Comparison of ENCODE assay signal across 1 cellular context in the genomic region with DNA sequence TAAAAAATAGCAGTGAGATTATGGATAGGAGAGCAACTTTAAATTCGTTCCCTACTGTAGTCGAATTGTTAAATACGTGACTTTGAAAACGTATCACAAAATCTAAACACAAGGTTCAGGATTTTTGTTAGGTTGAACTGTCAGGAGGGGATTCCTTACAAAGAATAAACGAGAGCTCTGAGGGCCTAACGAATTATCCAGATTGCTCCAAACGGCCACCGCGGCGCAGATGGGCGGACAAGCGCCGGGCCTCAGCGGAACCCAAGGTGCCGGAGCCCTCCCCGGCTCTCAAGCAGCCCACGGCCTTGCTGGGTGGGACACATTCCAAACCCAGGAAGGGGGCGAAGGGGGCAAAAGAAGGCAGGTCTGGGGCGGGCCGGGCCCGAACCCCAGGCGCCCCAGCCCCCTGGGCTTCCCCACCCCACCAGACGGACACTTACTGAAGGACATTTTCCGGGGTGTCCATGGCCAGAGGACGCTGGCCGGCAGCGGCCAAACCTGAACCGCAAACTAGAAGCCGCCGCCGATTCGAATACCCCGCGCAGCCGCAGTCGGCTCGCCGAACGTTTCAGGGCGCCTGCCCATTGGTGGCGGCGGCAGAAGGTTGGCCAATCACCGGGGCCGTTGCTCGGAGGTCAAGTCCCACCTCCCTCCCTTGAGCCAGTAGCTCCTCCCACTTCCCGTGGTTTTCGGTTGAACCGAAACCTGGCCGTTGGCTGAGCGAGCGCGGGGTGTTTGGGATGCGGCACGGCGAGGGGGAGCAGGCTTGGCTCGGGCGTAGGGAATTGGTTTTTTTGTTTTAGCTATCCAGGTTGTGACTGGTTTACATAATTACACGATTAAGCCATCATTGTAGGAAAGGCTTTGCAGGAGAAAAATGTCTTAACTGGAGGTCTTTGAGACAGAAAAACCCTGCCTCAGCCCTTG.
TF ChIP-seq lines count a peak whose summit lies in the region.

TSS of gene BUB1 (minus strand) at position 534 of the 927 bp plus-strand sequence. CDS start at position 466, 68 bp downstream.

TF ChIP-seq in K562, 482 proteins besides CTCF, POLR2A, EP300 and RAD21 (continued from another document and continues in another):
- no peak for TF ChIP-seq TCFL5 (CRISPR knock-in tag; conservative IDR thresholded peaks at IDR 0.05)
- TF ChIP-seq POLR3G (IDR thresholded peaks at IDR 0.05; ENCODE audit: extremely low read depth, insufficient read length, insufficient replicate concordance) = no peak
- 0 out of 2 replicates have a peak, but pooled peaks have one; percentile 21 for TF ChIP-seq ZKSCAN1 (IDR thresholded peaks at IDR 0.05; ENCODE audit: low read depth, low read length)
- no peak for TF ChIP-seq NR3C1 (CRISPR knock-in tag; IDR thresholded peaks at IDR 0.05)
- TF ChIP-seq TCF7L2 (IDR thresholded peaks at IDR 0.05; ENCODE audit: low read depth, low read length) = no peak
- peak; percentile 76 for TF ChIP-seq TOE1 (IDR thresholded peaks at IDR 0.05; ENCODE audit: borderline replicate concordance)
- TF ChIP-seq TOE1 (CRISPR knock-in tag; IDR thresholded peaks at IDR 0.05; ENCODE audit: borderline replicate concordance, low read depth) = no peak
- no peak for TF ChIP-seq GATA2 (CRISPR knock-in tag; IDR thresholded peaks at IDR 0.05)
- TF ChIP-seq, protein P1, sequence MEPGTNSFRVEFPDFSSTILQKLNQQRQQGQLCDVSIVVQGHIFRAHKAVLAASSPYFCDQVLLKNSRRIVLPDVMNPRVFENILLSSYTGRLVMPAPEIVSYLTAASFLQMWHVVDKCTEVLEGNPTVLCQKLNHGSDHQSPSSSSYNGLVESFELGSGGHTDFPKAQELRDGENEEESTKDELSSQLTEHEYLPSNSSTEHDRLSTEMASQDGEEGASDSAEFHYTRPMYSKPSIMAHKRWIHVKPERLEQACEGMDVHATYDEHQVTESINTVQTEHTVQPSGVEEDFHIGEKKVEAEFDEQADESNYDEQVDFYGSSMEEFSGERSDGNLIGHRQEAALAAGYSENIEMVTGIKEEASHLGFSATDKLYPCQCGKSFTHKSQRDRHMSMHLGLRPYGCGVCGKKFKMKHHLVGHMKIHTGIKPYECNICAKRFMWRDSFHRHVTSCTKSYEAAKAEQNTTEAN (CRISPR knock-in tag; IDR thresholded peaks at IDR 0.05) = no peak
- peak; percentile 91 for TF ChIP-seq TBP (optimal IDR thresholded peaks at IDR 0.05; ENCODE audit: low read depth, low read length)
- peak; percentile 85 for TF ChIP-seq SMAD1 (IDR thresholded peaks at IDR 0.05; ENCODE audit: low read depth, low read length, partially characterized antibody)
- TF ChIP-seq MAX (CRISPR knock-in tag; IDR thresholded peaks at IDR 0.05) = no peak
- TF ChIP-seq NONO (IDR thresholded peaks at IDR 0.05; ENCODE audit: low read depth in 2 of 2, low read length in 1 of 2) = no peak
- TF ChIP-seq, protein P2, sequence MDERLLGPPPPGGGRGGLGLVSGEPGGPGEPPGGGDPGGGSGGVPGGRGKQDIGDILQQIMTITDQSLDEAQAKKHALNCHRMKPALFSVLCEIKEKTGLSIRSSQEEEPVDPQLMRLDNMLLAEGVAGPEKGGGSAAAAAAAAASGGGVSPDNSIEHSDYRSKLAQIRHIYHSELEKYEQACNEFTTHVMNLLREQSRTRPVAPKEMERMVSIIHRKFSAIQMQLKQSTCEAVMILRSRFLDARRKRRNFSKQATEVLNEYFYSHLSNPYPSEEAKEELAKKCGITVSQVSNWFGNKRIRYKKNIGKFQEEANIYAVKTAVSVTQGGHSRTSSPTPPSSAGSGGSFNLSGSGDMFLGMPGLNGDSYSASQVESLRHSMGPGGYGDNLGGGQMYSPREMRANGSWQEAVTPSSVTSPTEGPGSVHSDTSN (CRISPR knock-in tag; IDR thresholded peaks at IDR 0.05; ENCODE audit: low read depth) = no peak
- TF ChIP-seq, protein P2 (tag; conservative IDR thresholded peaks at IDR 0.05; ENCODE audit: low read depth) = no peak
- TF ChIP-seq YBX1 (IDR thresholded peaks at IDR 0.05) = no peak
- peak; percentile 88 for TF ChIP-seq TAF9B (IDR thresholded peaks at IDR 0.05; ENCODE audit: partially characterized antibody)
- TF ChIP-seq FOS (IDR thresholded peaks at IDR 0.05; ENCODE audit: extremely low read depth, insufficient read length) = peak; percentile 92
- no peak for TF ChIP-seq NR2F6 (CRISPR knock-in tag; IDR thresholded peaks at IDR 0.05)
- no peak for TF ChIP-seq KHSRP (IDR thresholded peaks at IDR 0.05)
- TF ChIP-seq ZEB2 (IDR thresholded peaks at IDR 0.05) = no peak
- no peak for TF ChIP-seq ZNF3 (CRISPR knock-in tag; IDR thresholded peaks at IDR 0.05)
- no peak for TF ChIP-seq SREBF2 (CRISPR knock-in tag; IDR thresholded peaks at IDR 0.05)
- no peak for TF ChIP-seq FOXP1 (CRISPR knock-in tag; IDR thresholded peaks at IDR 0.05)
- no peak for TF ChIP-seq NCOA4 (IDR thresholded peaks at IDR 0.05; ENCODE audit: partially characterized antibody)
- no peak for TF ChIP-seq PPARD (CRISPR knock-in tag; IDR thresholded peaks at IDR 0.05)
- no peak for TF ChIP-seq ZSCAN29 (IDR thresholded peaks at IDR 0.05)
- TF ChIP-seq GTF2A2 (tag; IDR thresholded peaks at IDR 0.05) = no peak
- no peak for TF ChIP-seq STAT5B (CRISPR knock-in tag; IDR thresholded peaks at IDR 0.05)
- TF ChIP-seq ERF (CRISPR knock-in tag; IDR thresholded peaks at IDR 0.05) = no peak
- TF ChIP-seq XRCC5 (IDR thresholded peaks at IDR 0.05; ENCODE audit: low read depth, low read length) = no peak
- no peak for TF ChIP-seq MCM5 (IDR thresholded peaks at IDR 0.05; ENCODE audit: low read depth)
- no peak; the same call in 1 of the 2 replicates for TF ChIP-seq NFE2 (IDR thresholded peaks at IDR 0.05; ENCODE audit: low read depth)
- no peak for TF ChIP-seq ZNF146 (CRISPR knock-in tag; IDR thresholded peaks at IDR 0.05; ENCODE audit: unreplicated experiment)
- TF ChIP-seq ZNF79 (CRISPR knock-in tag; IDR thresholded peaks at IDR 0.05; ENCODE audit: low read depth) = no peak
- peak; percentile 71 for TF ChIP-seq ZNF407 (IDR thresholded peaks at IDR 0.05; ENCODE audit: low read depth)
- TF ChIP-seq KDM1A (IDR thresholded peaks at IDR 0.05) = no peak
- TF ChIP-seq SMARCA5 (IDR thresholded peaks at IDR 0.05) = no peak
- TF ChIP-seq, protein P3, sequence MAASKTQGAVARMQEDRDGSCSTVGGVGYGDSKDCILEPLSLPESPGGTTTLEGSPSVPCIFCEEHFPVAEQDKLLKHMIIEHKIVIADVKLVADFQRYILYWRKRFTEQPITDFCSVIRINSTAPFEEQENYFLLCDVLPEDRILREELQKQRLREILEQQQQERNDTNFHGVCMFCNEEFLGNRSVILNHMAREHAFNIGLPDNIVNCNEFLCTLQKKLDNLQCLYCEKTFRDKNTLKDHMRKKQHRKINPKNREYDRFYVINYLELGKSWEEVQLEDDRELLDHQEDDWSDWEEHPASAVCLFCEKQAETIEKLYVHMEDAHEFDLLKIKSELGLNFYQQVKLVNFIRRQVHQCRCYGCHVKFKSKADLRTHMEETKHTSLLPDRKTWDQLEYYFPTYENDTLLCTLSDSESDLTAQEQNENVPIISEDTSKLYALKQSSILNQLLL (CRISPR knock-in tag; IDR thresholded peaks at IDR 0.05; ENCODE audit: borderline replicate concordance) = no peak
- TF ChIP-seq ZNF561 (CRISPR knock-in tag; conservative IDR thresholded peaks at IDR 0.05) = no peak
- peak; percentile 52 for TF ChIP-seq CBX1 (IDR thresholded peaks at IDR 0.05; ENCODE audit: low read depth)
- no peak for TF ChIP-seq RAD51 (IDR thresholded peaks at IDR 0.05; ENCODE audit: borderline replicate concordance, low read depth)
- TF ChIP-seq SP1 (CRISPR knock-in tag; IDR thresholded peaks at IDR 0.05) = peak; percentile 78
- TF ChIP-seq PTRF (tag; IDR thresholded peaks at IDR 0.05) = no peak
- TF ChIP-seq ZC3H8 (IDR thresholded peaks at IDR 0.05) = no peak
- TF ChIP-seq, protein P4, sequence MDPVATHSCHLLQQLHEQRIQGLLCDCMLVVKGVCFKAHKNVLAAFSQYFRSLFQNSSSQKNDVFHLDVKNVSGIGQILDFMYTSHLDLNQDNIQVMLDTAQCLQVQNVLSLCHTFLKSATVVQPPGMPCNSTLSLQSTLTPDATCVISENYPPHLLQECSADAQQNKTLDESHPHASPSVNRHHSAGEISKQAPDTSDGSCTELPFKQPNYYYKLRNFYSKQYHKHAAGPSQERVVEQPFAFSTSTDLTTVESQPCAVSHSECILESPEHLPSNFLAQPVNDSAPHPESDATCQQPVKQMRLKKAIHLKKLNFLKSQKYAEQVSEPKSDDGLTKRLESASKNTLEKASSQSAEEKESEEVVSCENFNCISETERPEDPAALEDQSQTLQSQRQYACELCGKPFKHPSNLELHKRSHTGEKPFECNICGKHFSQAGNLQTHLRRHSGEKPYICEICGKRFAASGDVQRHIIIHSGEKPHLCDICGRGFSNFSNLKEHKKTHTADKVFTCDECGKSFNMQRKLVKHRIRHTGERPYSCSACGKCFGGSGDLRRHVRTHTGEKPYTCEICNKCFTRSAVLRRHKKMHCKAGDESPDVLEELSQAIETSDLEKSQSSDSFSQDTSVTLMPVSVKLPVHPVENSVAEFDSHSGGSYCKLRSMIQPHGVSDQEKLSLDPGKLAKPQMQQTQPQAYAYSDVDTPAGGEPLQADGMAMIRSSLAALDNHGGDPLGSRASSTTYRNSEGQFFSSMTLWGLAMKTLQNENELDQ (CRISPR knock-in tag; IDR thresholded peaks at IDR 0.05; ENCODE audit: borderline replicate concordance) = no peak
- peak; percentile 88 for TF ChIP-seq NFRKB (IDR thresholded peaks at IDR 0.05; ENCODE audit: low read depth)
- TF ChIP-seq, protein P5, sequence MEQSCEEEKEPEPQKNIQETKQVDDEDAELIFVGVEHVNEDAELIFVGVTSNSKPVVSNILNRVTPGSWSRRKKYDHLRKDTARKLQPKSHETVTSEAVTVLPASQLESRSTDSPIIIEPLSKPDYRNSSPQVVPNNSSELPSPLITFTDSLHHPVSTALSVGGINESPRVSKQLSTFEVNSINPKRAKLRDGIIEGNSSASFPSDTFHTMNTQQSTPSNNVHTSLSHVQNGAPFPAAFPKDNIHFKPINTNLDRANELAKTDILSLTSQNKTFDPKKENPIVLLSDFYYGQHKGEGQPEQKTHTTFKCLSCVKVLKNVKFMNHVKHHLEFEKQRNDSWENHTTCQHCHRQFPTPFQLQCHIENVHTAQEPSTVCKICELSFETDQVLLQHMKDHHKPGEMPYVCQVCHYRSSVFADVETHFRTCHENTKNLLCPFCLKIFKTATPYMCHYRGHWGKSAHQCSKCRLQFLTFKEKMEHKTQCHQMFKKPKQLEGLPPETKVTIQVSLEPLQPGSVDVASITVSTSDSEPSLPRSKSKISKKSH (CRISPR knock-in tag; IDR thresholded peaks at IDR 0.05) = no peak
- TF ChIP-seq BRD4 (IDR thresholded peaks at IDR 0.05) = peak; percentile 77
